1 cellular context compared by ENCODE assay signal in genomic region chr16:58041628-58041955, GRCh38.
TF ChIP-seq lines count a peak whose summit lies in the region.

No MANE protein-coding gene starts in this region.

TF ChIP-seq in HepG2, 621 proteins besides CTCF, POLR2A, EP300 and RAD21:
- no peak for TF ChIP-seq ZSCAN31 (CRISPR knock-in tag; IDR thresholded peaks at IDR 0.05; ENCODE audit: low read depth)
- TF ChIP-seq MYC (CRISPR knock-in tag; IDR thresholded peaks at IDR 0.05; ENCODE audit: borderline replicate concordance), result no peak
- TF ChIP-seq ZNF121 (CRISPR knock-in tag; IDR thresholded peaks at IDR 0.05), result no peak
- peak; percentile 69 for TF ChIP-seq AGO2 (optimal IDR thresholded peaks at IDR 0.05; ENCODE audit: low read depth, low read length)
- TF ChIP-seq ARNT2 (CRISPR knock-in tag; IDR thresholded peaks at IDR 0.05; ENCODE audit: low read depth), result no peak
- TF ChIP-seq MEIS2 (CRISPR knock-in tag; IDR thresholded peaks at IDR 0.05), result no peak
- TF ChIP-seq RFX1 (IDR thresholded peaks at IDR 0.05), result no peak
